ENCODE assay signal across 26 cellular contexts in genomic region chr12:132482771-132483170, GRCh38. TPM values are rescaled to one million over a fixed set of nuclear protein-coding genes. Genes with fewer than 3 reads are reported as not detected.
A peak's percentile ranks its signal among the peaks of the same experiment; 100 is the strongest.
DNase-seq lines count a peak whose midpoint lies in the region; ATAC-seq and TF ChIP-seq lines count a peak whose summit lies in the region.
"Had no signal": no experiment of that assay in that cellular context is flagged by ENCODE, and none has a peak within 500 bp of the region (broad histone marks: within the 10 kb centered on the region; RNA-seq: fewer than 3 reads in every experiment).

No MANE protein-coding gene starts in this region.

- H3K36me3 Mint-ChIP-seq in dendritic cell treated with granulocyte-macrophage colony-stimulating factor and Interleukin-4, amounts not matched to agents 40 ng/mL and 50 ng/mL, for 4 days (ENCODE audit: low read depth): no peaks in the 10 kb centered on the region
- no peaks in the 10 kb centered on the region for H3K36me3 Mint-ChIP-seq in stimulated activated effector memory CD8-positive, alpha-beta T cell treated with anti-CD3 and anti-CD28 coated beads, Interleukin-12 subunit alpha, Interleukin-12 subunit beta, amount 100 ng/mL, for 72 hours
- H3K36me3 Mint-ChIP-seq: CD4-positive, alpha-beta memory T cell had no signal

- no peak overlapping the region for H3K27ac ChIP-seq in left ventricle myocardium inferior (replicated peaks)
- peak overlapping the region in 1 of 11 experiments; percentile 53; a peak in 1 of 22 replicates for H3K27ac ChIP-seq in BLaER1 treated with 17β-estradiol and CSF1 and Interleukin-3, amounts not matched to agents 10 nM and 100 nM
- H3K27ac ChIP-seq: HL-60 had no signal

- peaks cover 30% of the 10 kb centered on the region for H3K27me3 Mint-ChIP-seq in dendritic cell treated with granulocyte-macrophage colony-stimulating factor and Interleukin-4, amounts not matched to agents 40 ng/mL and 50 ng/mL, for 4 days
- H3K27me3 Mint-ChIP-seq: CD4-positive, alpha-beta memory T cell had no signal

- H3K27ac Mint-ChIP-seq in dendritic cell treated with granulocyte-macrophage colony-stimulating factor and Interleukin-4, amounts not matched to agents 40 ng/mL and 50 ng/mL, for 4 days: peak overlapping the region; percentile 85
- peak overlapping the region; percentile 27 for H3K27ac Mint-ChIP-seq in stimulated activated effector memory CD8-positive, alpha-beta T cell treated with anti-CD3 and anti-CD28 coated beads, Interleukin-12 subunit alpha, Interleukin-12 subunit beta, amount 100 ng/mL, for 72 hours
- H3K27ac Mint-ChIP-seq: CD4-positive, alpha-beta memory T cell had no signal

- H3K4me2 ChIP-seq in BLaER1 treated with 17β-estradiol and CSF1 and Interleukin-3, amounts not matched to agents 10 nM and 100 nM: peak overlapping the region; percentile 74 to 99 (median 89)

- intact Hi-C loops in Right ventricle myocardium inferior (cut with DNase I): no loop called here
- intact Hi-C loops in left ventricle myocardium inferior (cut with micrococcal nuclease): no loop called here
- intact Hi-C loops in dendritic cell treated with granulocyte-macrophage colony-stimulating factor and Interleukin-4, amounts not matched to agents 40 ng/mL and 50 ng/mL, for 4 days (cut with micrococcal nuclease): no loop called here

- H3K36me3 ChIP-seq in left ventricle myocardium inferior: no peaks in the 10 kb centered on the region
- no peaks in the 10 kb centered on the region for H3K36me3 ChIP-seq in BLaER1 treated with 17β-estradiol and CSF1 and Interleukin-3, amounts not matched to agents 10 nM and 100 nM
- H3K36me3 ChIP-seq: BE2C had no signal

- DNase-seq in Right ventricle myocardium inferior (ENCODE audit: missing footprints): peak; percentile 21
- no peak for DNase-seq in left ventricle myocardium inferior
- DNase-seq in stimulated activated effector memory CD8-positive, alpha-beta T cell treated with anti-CD3 and anti-CD28 coated beads, Interleukin-12 subunit alpha, Interleukin-12 subunit beta, amount 100 ng/mL, for 72 hours (ENCODE audit: low spot score in 2 of 2): no peak
- DNase-seq: 8988T, ACHN, BE2C, COR-L47, DMS53, Karpas-422, NCI-H1092, NCI-H1417 treated with DMSO at 0.1 percent for 48 hours, NCI-H1694 treated with DMSO at 0.1 percent for 48 hours, NCI-H2081, NCI-H2171, NCI-H226, NCI-H510A, NCI-H69, RPMI8226, SHP77 treated with DMSO at 0.1 percent for 48 hours had no signal

- no peaks in the 10 kb centered on the region for H3K9me3 ChIP-seq in left ventricle myocardium inferior (replicated peaks)
- H3K9me3 ChIP-seq in BLaER1 treated with 17β-estradiol and CSF1 and Interleukin-3, amounts not matched to agents 10 nM and 100 nM (replicated peaks in 1 of 11): peaks cover 0 to 5% (median 0%) of the 10 kb centered on the region in 11 experiments; a peak in 1 of 22 replicates
- H3K9me3 ChIP-seq: BE2C had no signal

- H4K20me1 ChIP-seq in BLaER1 treated with 17β-estradiol and CSF1 and Interleukin-3, amounts not matched to agents 10 nM and 100 nM: peaks cover 0 to 4% (median 0%) of the 10 kb centered on the region in 11 experiments; a peak in 1 of 22 replicates

- H3K4me1 Mint-ChIP-seq in dendritic cell treated with granulocyte-macrophage colony-stimulating factor and Interleukin-4, amounts not matched to agents 40 ng/mL and 50 ng/mL, for 4 days (ENCODE audit: low read depth): peaks cover 77% of the 10 kb centered on the region
- peaks cover 31% of the 10 kb centered on the region for H3K4me1 Mint-ChIP-seq in stimulated activated effector memory CD8-positive, alpha-beta T cell treated with anti-CD3 and anti-CD28 coated beads, Interleukin-12 subunit alpha, Interleukin-12 subunit beta, amount 100 ng/mL, for 72 hours

- peaks cover 50% of the 10 kb centered on the region for H3K27me3 ChIP-seq in left ventricle myocardium inferior (ENCODE audit: low read depth)
- H3K27me3 ChIP-seq in BLaER1 treated with 17β-estradiol and CSF1 and Interleukin-3, amounts not matched to agents 10 nM and 100 nM: peaks cover 0 to 27% (median 0%) of the 10 kb centered on the region in 11 experiments; a peak in 9 of 22 replicates
- H3K27me3 ChIP-seq: BE2C had no signal

- TF ChIP-seq CTCF in left ventricle myocardium inferior (IDR thresholded peaks at IDR 0.05; ENCODE audit: borderline replicate concordance): no peak

- no peaks in the 10 kb centered on the region for H3K4me1 ChIP-seq in left ventricle myocardium inferior
- peaks cover 66 to 99% (median 96%) of the 10 kb centered on the region in 10 experiments for H3K4me1 ChIP-seq in BLaER1 treated with 17β-estradiol and CSF1 and Interleukin-3, amounts not matched to agents 10 nM and 100 nM
- H3K4me1 ChIP-seq: BE2C had no signal

- no peak overlapping the region for H3K4me3 ChIP-seq in left ventricle myocardium inferior
- no peak overlapping the region for H3K4me3 ChIP-seq in BLaER1 treated with 17β-estradiol and CSF1 and Interleukin-3, amounts not matched to agents 10 nM and 100 nM

- ATAC-seq in Right ventricle myocardium inferior (no peak), HG03469 (IDR thresholded peaks at IDR 0.05; ENCODE audit: unreplicated experiment) (no peak), GM21723 (IDR thresholded peaks at IDR 0.05; ENCODE audit: unreplicated experiment) (no peak)
- no peak for ATAC-seq in stimulated activated effector memory CD8-positive, alpha-beta T cell treated with anti-CD3 and anti-CD28 coated beads, Interleukin-12 subunit alpha, Interleukin-12 subunit beta, amount 100 ng/mL, for 72 hours
- ATAC-seq: HCT116 had no signal

- no peaks in the 10 kb centered on the region for H3K9me3 Mint-ChIP-seq in dendritic cell treated with granulocyte-macrophage colony-stimulating factor and Interleukin-4, amounts not matched to agents 40 ng/mL and 50 ng/mL, for 4 days
- no peaks in the 10 kb centered on the region for H3K9me3 Mint-ChIP-seq in stimulated activated effector memory CD8-positive, alpha-beta T cell treated with anti-CD3 and anti-CD28 coated beads, Interleukin-12 subunit alpha, Interleukin-12 subunit beta, amount 100 ng/mL, for 72 hours
- H3K9me3 Mint-ChIP-seq: CD4-positive, alpha-beta memory T cell had no signal

- no peak overlapping the region for H3K4me3 Mint-ChIP-seq in dendritic cell treated with granulocyte-macrophage colony-stimulating factor and Interleukin-4, amounts not matched to agents 40 ng/mL and 50 ng/mL, for 4 days
- no peak overlapping the region for H3K4me3 Mint-ChIP-seq in stimulated activated effector memory CD8-positive, alpha-beta T cell treated with anti-CD3 and anti-CD28 coated beads, Interleukin-12 subunit alpha, Interleukin-12 subunit beta, amount 100 ng/mL, for 72 hours
- H3K4me3 Mint-ChIP-seq: CD4-positive, alpha-beta memory T cell had no signal

- H3K9ac ChIP-seq in BLaER1 treated with 17β-estradiol and CSF1 and Interleukin-3, amounts not matched to agents 10 nM and 100 nM: 0 out of 22 replicates have a peak overlapping the region, but pooled peaks of 1 of the 11 experiments have one; percentile 21

RNA-seq across cellular contexts. Expression of gene FBRSL1, which starts 7.2 kb away (rescaled TPM):
- 51.9 TPM for total RNA-seq in Right ventricle myocardium inferior
- total RNA-seq in left ventricle myocardium inferior: 66.0 TPM
